In the genomic region with DNA sequence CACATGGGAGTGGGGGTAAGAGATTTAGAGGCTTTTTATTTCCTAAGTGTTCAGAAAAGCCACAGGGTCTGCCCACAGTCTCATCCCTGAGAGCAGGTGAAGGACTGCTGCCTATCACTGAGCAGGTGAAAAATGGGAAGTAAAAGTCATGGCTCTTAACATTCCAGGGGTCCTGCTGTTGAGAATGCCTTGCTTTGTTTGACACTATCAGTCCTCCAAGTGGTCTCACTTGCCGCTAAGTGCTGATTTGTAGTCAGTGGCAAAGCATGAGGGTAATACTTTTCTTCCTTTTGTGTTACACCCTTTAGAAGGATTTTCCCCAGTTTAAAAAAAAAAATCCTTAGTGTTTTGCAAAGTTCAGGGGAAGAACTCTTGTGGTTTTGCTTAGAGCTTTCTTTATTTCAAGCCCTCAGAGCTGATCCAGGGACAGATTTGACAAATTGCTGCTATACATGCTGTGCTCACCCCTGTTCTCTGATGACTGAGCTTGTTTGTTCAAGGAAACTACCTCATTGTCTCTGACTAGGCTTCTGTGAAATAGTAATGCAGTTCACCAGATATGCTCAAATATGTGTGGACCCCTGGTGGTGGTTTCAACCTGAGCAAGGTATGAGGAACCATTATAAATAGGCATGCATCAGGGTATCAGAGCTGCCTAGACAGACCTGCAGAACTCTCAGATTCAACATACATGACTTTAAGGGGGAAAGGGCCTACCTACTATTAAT, we compare ENCODE assay signal across 8 cellular contexts.
DNase-seq lines count a peak whose midpoint lies in the region; ATAC-seq and TF ChIP-seq lines count a peak whose summit lies in the region.

No MANE protein-coding gene starts in this region.

- peak; percentile 89 for ATAC-seq in GM19035 (IDR thresholded peaks at IDR 0.05; ENCODE audit: unreplicated experiment)
- peak; percentile 90 for ATAC-seq in HG02973 (IDR thresholded peaks at IDR 0.05; ENCODE audit: unreplicated experiment)
- ATAC-seq in foreskin keratinocyte, result peak; percentile 76

- no peak overlapping the region for H3K27ac ChIP-seq in foreskin keratinocyte

- peak; percentile 71 for DNase-seq in NCI-H748 treated with DMSO at 0.1 percent for 48 hours (lab: John Stamatoyannopoulos, UW)
- peak; percentile 46 to 64 for DNase-seq in foreskin keratinocyte
- no peak for DNase-seq in effector CD8-positive, alpha-beta T cell (lab: John Stamatoyannopoulos, UW)
- DNase-seq in GM19240 (ENCODE audit: insufficient read length, low spot score), result no peak
- no peak for DNase-seq in stimulated activated CD4-positive, alpha-beta T cell treated with anti-CD3 and anti-CD28 coated beads, Interleukin-2, amount 100 ng/mL, for 24 hours
- DNase-seq in stimulated activated CD4-positive, alpha-beta T cell treated with anti-CD3 and anti-CD28 coated beads, Interleukin-4, amount 100 ng/mL, for 1 hour, result no peak

- no peaks in the 10 kb centered on the region for H3K27me3 ChIP-seq in foreskin keratinocyte

- peak; percentile 66 for TF ChIP-seq CTCF in foreskin keratinocyte (conservative IDR thresholded peaks at IDR 0.05)

- H3K4me1 ChIP-seq in foreskin keratinocyte, result peaks cover 28% of the 10 kb centered on the region

Comparison
In these comparisons a context has a peak if more than half of its experiments do, and no peak if none do; other contexts are left out.
1. DNase-seq: peak in NCI-H748 treated with DMSO at 0.1 percent for 48 hours (single experiment) and foreskin keratinocyte (2 of 2); none in effector CD8-positive, alpha-beta T cell (single experiment), GM19240 (single experiment), stimulated activated CD4-positive, alpha-beta T cell treated with anti-CD3 and anti-CD28 coated beads, Interleukin-2, amount 100 ng/mL, for 24 hours (0 of 2) and stimulated activated CD4-positive, alpha-beta T cell treated with anti-CD3 and anti-CD28 coated beads, Interleukin-4, amount 100 ng/mL, for 1 hour (single experiment).
2. Peak in every context shown above with its lines, with median percentiles within 50 percentile points of each other: ATAC-seq.